Comparison of ENCODE assay signal across 14 cellular contexts in the genomic region with DNA sequence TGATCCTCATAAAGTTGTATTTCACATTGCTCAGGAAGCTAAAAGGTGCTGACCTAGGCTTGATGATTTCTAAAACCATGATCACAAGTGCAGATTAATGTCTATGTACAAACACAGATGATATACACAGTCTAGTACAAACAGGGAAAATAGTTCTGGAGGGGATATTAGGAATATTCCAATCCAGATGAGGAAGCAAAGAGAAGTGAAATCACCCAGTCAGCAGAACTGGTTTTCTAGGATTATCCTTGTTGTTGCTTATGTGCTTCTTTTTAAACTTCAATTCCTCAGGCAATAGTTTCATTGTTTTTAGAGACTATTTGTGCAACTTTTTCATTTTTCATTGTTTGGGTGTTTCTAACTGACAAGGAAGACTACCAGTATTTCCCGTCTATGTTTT. TPM values are rescaled to one million over a fixed set of nuclear protein-coding genes. Genes with fewer than 3 reads are reported as not detected.
DNase-seq lines count a peak whose midpoint lies in the region; ATAC-seq and TF ChIP-seq lines count a peak whose summit lies in the region.
"Had no signal": no experiment of that assay in that cellular context is flagged by ENCODE, and none has a peak within 500 bp of the region (broad histone marks: within the 10 kb centered on the region; RNA-seq: fewer than 3 reads in every experiment).

No MANE protein-coding gene starts in this region.

- no peaks in the 10 kb centered on the region for H3K4me1 ChIP-seq in breast epithelium
- peaks cover 21% of the 10 kb centered on the region for H3K4me1 ChIP-seq in mammary epithelial cell (ENCODE audit: insufficient read depth, low read length)

- H3K4me3 ChIP-seq in breast epithelium, result no peak overlapping the region
- H3K4me3 ChIP-seq in mammary epithelial cell (replicated peaks in 1 of 3; ENCODE audit: insufficient read depth in 1 of 3, low read depth in 2 of 3, low read length in 3 of 3), result no peak overlapping the region
- H3K4me3 ChIP-seq: BLaER1 treated with 17β-estradiol and CSF1 and Interleukin-3, amounts not matched to agents 10 nM and 100 nM; GM23338 had no signal

- no peaks in the 10 kb centered on the region for H3K9me3 Mint-ChIP-seq in MCF 10A (ENCODE audit: unreplicated experiment)
- H3K9me3 Mint-ChIP-seq: GM23338 had no signal

- H4K20me1 ChIP-seq in mammary epithelial cell (ENCODE audit: insufficient read depth, low read length), result no peaks in the 10 kb centered on the region
- H4K20me1 ChIP-seq: BLaER1 treated with 17β-estradiol and CSF1 and Interleukin-3, amounts not matched to agents 10 nM and 100 nM had no signal

- H2AFZ ChIP-seq in mammary epithelial cell (ENCODE audit: low read depth, low read length), result no peak overlapping the region
- H2AFZ ChIP-seq: GM23338 had no signal

- peak overlapping the region; percentile 79 for H3K4me3 Mint-ChIP-seq in MCF 10A (ENCODE audit: unreplicated experiment)
- H3K4me3 Mint-ChIP-seq: CD4-positive, CD25-positive, alpha-beta regulatory T cell; GM23338 had no signal

- no peak overlapping the region for H3K27ac ChIP-seq in breast epithelium
- no peak overlapping the region for H3K27ac ChIP-seq in mammary epithelial cell (ENCODE audit: insufficient read depth, low read depth, low read length)
- H3K27ac ChIP-seq: 22Rv1; BLaER1 treated with 17β-estradiol and CSF1 and Interleukin-3, amounts not matched to agents 10 nM and 100 nM had no signal

- ATAC-seq in GM21529 (IDR thresholded peaks at IDR 0.05; ENCODE audit: unreplicated experiment) (no peak), HG03378 (IDR thresholded peaks at IDR 0.05; ENCODE audit: unreplicated experiment) (no peak)
- ATAC-seq: GM23338 had no signal

- no peak overlapping the region for H3K9ac ChIP-seq in mammary epithelial cell (ENCODE audit: insufficient read depth, low read length)
- H3K9ac ChIP-seq: BLaER1 treated with 17β-estradiol and CSF1 and Interleukin-3, amounts not matched to agents 10 nM and 100 nM had no signal

- H3K79me2 ChIP-seq in mammary epithelial cell (ENCODE audit: insufficient read depth, low read length), result peaks cover 29% of the 10 kb centered on the region

- no peak for DNase-seq in MCF 10A (ENCODE audit: unreplicated experiment)
- no peak for DNase-seq in breast epithelium (ENCODE audit: low spot score in 2 of 2)
- no peak for DNase-seq in mammary epithelial cell
- DNase-seq in AG08396 (ENCODE audit: low spot score), result no peak
- DNase-seq: CD4-positive, CD25-positive, alpha-beta regulatory T cell; DMS53; GF-D8; H7 had no signal

- BruUV-seq in MCF 10A (replicated peaks; lab: Mats Ljungman, UMichigan) (no TSS peak), mammary epithelial cell (replicated peaks; lab: Mats Ljungman, UMichigan) (no TSS peak)

- intact Hi-C loops in MCF 10A (cut with micrococcal nuclease), result no loop called here
- intact Hi-C loops in breast epithelium (cut with DNase I; ENCODE audit: low total_unique reads), result no loop called here
- intact Hi-C loops in mammary epithelial cell (cut with micrococcal nuclease), result no loop called here

- TF ChIP-seq POLR2A in breast epithelium (IDR thresholded peaks at IDR 0.05), result no peak

- no peaks in the 10 kb centered on the region for H3K36me3 ChIP-seq in breast epithelium
- peaks cover 44% of the 10 kb centered on the region for H3K36me3 ChIP-seq in mammary epithelial cell (ENCODE audit: insufficient read depth, low read length)
- H3K36me3 ChIP-seq: BLaER1 treated with 17β-estradiol and CSF1 and Interleukin-3, amounts not matched to agents 10 nM and 100 nM had no signal

- H3K27me3 ChIP-seq in breast epithelium, result no peaks in the 10 kb centered on the region
- no peaks in the 10 kb centered on the region for H3K27me3 ChIP-seq in mammary epithelial cell (ENCODE audit: insufficient read depth, low read length)
- H3K27me3 ChIP-seq: BLaER1 treated with 17β-estradiol and CSF1 and Interleukin-3, amounts not matched to agents 10 nM and 100 nM had no signal

- in situ Hi-C loops in mammary epithelial cell (cut with MboI; ENCODE audit: low sequenced_read_pairs in 2 of 2), result no loop called here

- dilution Hi-C loops in mammary epithelial cell (cut with HindIII; ENCODE audit: low sequenced_read_pairs), result no loop called here

- peaks cover 67% of the 10 kb centered on the region for H3K4me1 Mint-ChIP-seq in MCF 10A (ENCODE audit: insufficient read depth, unreplicated experiment)

- POLR2A ChIA-PET in MCF 10A (lab: Yijun Ruan, JAX), result interaction anchor here (1.8 to 8.9 kb wide), 3 partner anchors 13 to 17 kb away, joined by 4 to 131 read pairs (median 86); partner anchors contain the start of gene CKAP2L

- no peak for TF ChIP-seq CTCF in MCF 10A (IDR thresholded peaks at IDR 0.05; ENCODE audit: unreplicated experiment)
- no peak for TF ChIP-seq CTCF in breast epithelium (IDR thresholded peaks at IDR 0.05)
- TF ChIP-seq CTCF in mammary epithelial cell (conservative IDR thresholded peaks at IDR 0.05 in 1 of 2, IDR thresholded peaks at IDR 0.05 in 1 of 2; ENCODE audit: extremely low read depth in 1 of 2, insufficient read depth in 1 of 2, low read depth in 1 of 2, low read length in 2 of 2), result no peak

- no peaks in the 10 kb centered on the region for H3K27me3 Mint-ChIP-seq in MCF 10A (ENCODE audit: insufficient read depth, unreplicated experiment)
- H3K27me3 Mint-ChIP-seq: CD4-positive, CD25-positive, alpha-beta regulatory T cell had no signal

- H3K9me3 ChIP-seq in breast epithelium (no peaks in the 10 kb centered on the region), mammary epithelial cell (replicated peaks; ENCODE audit: insufficient read depth, low read length) (no peaks in the 10 kb centered on the region)

- CTCF ChIA-PET in MCF 10A (lab: Yijun Ruan, JAX), result interaction anchor here (1.2 to 6.3 kb wide), 3 partner anchors 16 to 162 kb away, joined by 3 to 38 read pairs (median 31); no protein-coding TSS in a partner anchor
- CTCF ChIA-PET in mammary epithelial cell (lab: Charles Lee; ENCODE audit: low non-redundant PET), result no interaction called here

- peaks cover 79% of the 10 kb centered on the region for H3K36me3 Mint-ChIP-seq in MCF 10A (ENCODE audit: insufficient read depth, unreplicated experiment)
- H3K36me3 Mint-ChIP-seq: CD4-positive, CD25-positive, alpha-beta regulatory T cell had no signal

- H3K27ac Mint-ChIP-seq in MCF 10A (ENCODE audit: low read depth, unreplicated experiment), result no peak overlapping the region
- H3K27ac Mint-ChIP-seq: CD4-positive, CD25-positive, alpha-beta regulatory T cell; GM23338 had no signal

- 94% methylated on average over 1 of the region's 1 CpG for WGBS in mammary epithelial cell (ENCODE audit: low coverage, missing lambda C conversion rate)

- peak overlapping the region; percentile 34 for H3K4me2 ChIP-seq in mammary epithelial cell (ENCODE audit: insufficient read depth, low read depth, low read length)
- H3K4me2 ChIP-seq: BLaER1 treated with 17β-estradiol and CSF1 and Interleukin-3, amounts not matched to agents 10 nM and 100 nM; GM23338 had no signal

RNA-seq across cellular contexts. Expression of gene IL1A, which starts 4.7 kb away (rescaled TPM):
- 99.1 and 170 TPM in 2 replicates for total RNA-seq in MCF 10A (2022)
- under 1 TPM in 1 of 3 donors, not detected in 2; 0.44 TPM for total RNA-seq in breast epithelium
- total RNA-seq in mammary epithelial cell, result 100 to 1,000 TPM in 1 of 2 donors, 10 to 100 TPM in 1; 17.5 to 184 TPM
- 26.3 TPM for polyA plus RNA-seq in mammary epithelial cell
- polyA minus RNA-seq in mammary epithelial cell, result 69.9 TPM
- total RNA-seq: HT-29 had no signal
- polyA plus RNA-seq: CD4-positive, CD25-positive, alpha-beta regulatory T cell had no signal

RNA-seq across cellular contexts. Expression of gene CKAP2L, which starts 15.2 kb away (rescaled TPM):
- total RNA-seq in MCF 10A (2022) (14.7 and 21.6 TPM in 2 replicates), breast epithelium (under 1 TPM in 1 of 3 donors, not detected in 2; 0.96 TPM), mammary epithelial cell (10 to 100 TPM in 1 of 2 donors, under 1 TPM in 1; 0.83 to 32.7 TPM)
- 15.1 TPM for polyA plus RNA-seq in mammary epithelial cell
- 18.2 TPM for polyA minus RNA-seq in mammary epithelial cell

RNA-seq across cellular contexts. Expression of gene IL1B, which starts 57.0 kb away (rescaled TPM):
- total RNA-seq in MCF 10A (2022) (5.4 and 5.5 TPM in 2 replicates), breast epithelium (1 to 10 TPM in 1 of 3 donors, not detected in 2; 8.0 TPM), mammary epithelial cell (100 to 1,000 TPM in 1 of 2 donors, 1 to 10 TPM in 1; 5.0 to 219 TPM)
- 161 TPM for polyA plus RNA-seq in mammary epithelial cell
- 268 TPM for polyA minus RNA-seq in mammary epithelial cell
- total RNA-seq: GM23338, H7 had no signal
- polyA plus RNA-seq: CD4-positive, CD25-positive, alpha-beta regulatory T cell; GM23338 had no signal

RNA-seq across cellular contexts. Expression of gene NT5DC4, which starts 58.8 kb away (rescaled TPM):
- not detected in 2 replicates for total RNA-seq in MCF 10A (2022)
- total RNA-seq in breast epithelium, result not detected
- 1 to 10 TPM; 1.2 to 1.4 TPM for total RNA-seq in mammary epithelial cell
- polyA plus RNA-seq in mammary epithelial cell, result 0.07 TPM
- not detected for polyA minus RNA-seq in mammary epithelial cell
- total RNA-seq: CD4-positive, CD25-positive, alpha-beta regulatory T cell; GM23338; H7 had no signal
- polyA plus RNA-seq: CD4-positive, CD25-positive, alpha-beta regulatory T cell; GM23338 had no signal

Comparison
In these comparisons a context has a peak if more than half of its experiments do, and no peak if none do; other contexts are left out.
1. RNA of gene IL1A, which starts 4.7 kb away (total RNA-seq): 17.5 to 184 TPM in mammary epithelial cell and 99.1 to 170 TPM in MCF 10A; 0.44 TPM in breast epithelium; every median in the first group is over 10 times any median in the second.